Comparison of ENCODE assay signal across 8 cellular contexts in genomic region chr17:80477647-80478478, GRCh38. TPM values are rescaled to one million over a fixed set of nuclear protein-coding genes. Genes with fewer than 3 reads are reported as not detected.
DNase-seq lines count a peak whose midpoint lies in the region; ATAC-seq, FAIRE-seq and TF ChIP-seq lines count a peak whose summit lies in the region.

No MANE protein-coding gene starts in this region.

- no peaks in the 10 kb centered on the region for H3K9me2 ChIP-seq in SK-N-SH

- H3K9me3 Mint-ChIP-seq in naive B cell: peaks cover 0 to 2% (median 0%) of the 10 kb centered on the region in 7 donors

- H3K9me3 ChIP-seq in SK-N-SH (no peaks in the 10 kb centered on the region), H1 (ENCODE audit: insufficient read depth in 2 of 2, low read depth in 1 of 2, low read length in 1 of 2) (no peaks in the 10 kb centered on the region)

- H3K56ac ChIP-seq in H1 (replicated peaks; ENCODE audit: insufficient read length, low read depth, low read length): no peak overlapping the region

- CTCF ChIA-PET in SK-N-SH (lab: Yijun Ruan, JAX) (interaction anchor here (0.6 to 7.6 kb wide), 33 partner anchors 8 to 618 kb away, joined by 3 to 71 read pairs (median 4); no protein-coding TSS in a partner anchor), H1 (lab: Charles Lee; ENCODE audit: partially characterized antibody) (interaction anchor here (0.8 to 1.9 kb wide), 7 partner anchors 13 to 50 kb away, joined by 3 to 4 read pairs (median 4); no protein-coding TSS in a partner anchor)

- H2AFZ ChIP-seq in SK-N-SH (ENCODE audit: low read depth) (0 out of 2 replicates have a peak overlapping the region, but pooled peaks have one; percentile 41), H1 (ENCODE audit: low read length) (no peak overlapping the region)

- H3F3A ChIP-seq in SK-N-SH (replicated peaks; ENCODE audit: insufficient read depth): no peaks in the 10 kb centered on the region

- TF ChIP-seq RAD21 in SK-N-SH (IDR thresholded peaks at IDR 0.05; ENCODE audit: low read length): peak; percentile 77
- TF ChIP-seq RAD21 in H1 (IDR thresholded peaks at IDR 0.05 in 1 of 2, conservative IDR thresholded peaks at IDR 0.05 in 1 of 2; ENCODE audit: low read depth in 2 of 2, low read length in 2 of 2): peak; percentile 53 to 74

- H4K91ac ChIP-seq in H1 (replicated peaks; ENCODE audit: insufficient read length, low read length): peak overlapping the region; percentile 27

- DNase-seq in NCI-H2196 (lab: John Stamatoyannopoulos, UW; ENCODE audit: unreplicated experiment) (peak; percentile 47), NCI-H2196 treated with DMSO at 0.1 percent for 48 hours (lab: John Stamatoyannopoulos, UW; ENCODE audit: unreplicated experiment) (no peak), SK-N-SH (peak; percentile 95), H1 (ENCODE audit: low read depth in 1 of 2, low spot score in 2 of 2) (peak in 1 of 2 experiments; percentile 82), naive B cell (no peak), pons (ENCODE audit: low spot score) (no peak)

- H3K79me2 ChIP-seq in SK-N-SH (ENCODE audit: insufficient read depth) (no peaks in the 10 kb centered on the region), H1 (ENCODE audit: control insufficient read depth in 1 of 2, insufficient read depth in 2 of 2, low read length in 2 of 2) (no peaks in the 10 kb centered on the region)

- peaks cover 0 to 14% of the 10 kb centered on the region in 2 experiments; a peak in 1 of 4 replicates for H3K4me1 ChIP-seq in SK-N-SH (ENCODE audit: control insufficient read depth in 1 of 2, insufficient read depth in 2 of 2, low read depth in 1 of 2, low read length in 1 of 2)
- H3K4me1 ChIP-seq in H1 (replicated peaks in 1 of 4; ENCODE audit: control insufficient read depth in 3 of 4, insufficient read depth in 4 of 4, low read length in 3 of 4): peaks cover 0 to 34% (median 11%) of the 10 kb centered on the region in 4 experiments; a peak in 5 of 7 replicates

- H3K27me3 ChIP-seq in SK-N-SH (ENCODE audit: insufficient read depth) (peaks cover 95% of the 10 kb centered on the region), H1 (replicated peaks in 1 of 4; ENCODE audit: control insufficient read depth in 3 of 4, extremely low read depth in 1 of 4, insufficient read depth in 3 of 4, low read length in 3 of 4) (peaks cover 79 to 98% (median 96%) of the 10 kb centered on the region in 4 experiments)

- H3K4me3 ChIP-seq in SK-N-SH (ENCODE audit: low read depth in 2 of 2, low read length in 1 of 2) (peak overlapping the region; percentile 29 to 58), H1 (ENCODE audit: extremely low read depth in 1 of 4, insufficient read depth in 2 of 4, low read depth in 3 of 4, low read length in 4 of 4) (peak overlapping the region in 3 of 4 experiments; percentile 28 to 60 (median 34); a peak in 6 of 8 replicates)

- H3K27ac ChIP-seq in SK-N-SH (ENCODE audit: low read depth in 2 of 2, low read length in 1 of 2): no peak overlapping the region
- no peak overlapping the region for H3K27ac ChIP-seq in H1 (ENCODE audit: low read depth, low read length)

- no peak overlapping the region for H2BK15ac ChIP-seq in H1 (ENCODE audit: low read length)

- H3K9ac ChIP-seq in SK-N-SH (no peak overlapping the region), H1 (replicated peaks in 1 of 4; ENCODE audit: extremely low read depth in 1 of 4, low read depth in 3 of 4, low read length in 3 of 4) (no peak overlapping the region)

- no peaks in the 10 kb centered on the region for H3K36me3 Mint-ChIP-seq in naive B cell

- H4K5ac ChIP-seq in H1 (ENCODE audit: insufficient read length, low read depth, low read length): no peak overlapping the region

- no peaks in the 10 kb centered on the region for H3K79me1 ChIP-seq in H1 (ENCODE audit: low read depth, low read length)

- H3K36me3 ChIP-seq in SK-N-SH (replicated peaks in 1 of 2; ENCODE audit: control insufficient read depth in 1 of 2, insufficient read depth in 2 of 2, low read length in 1 of 2): no peaks in the 10 kb centered on the region
- H3K36me3 ChIP-seq in H1 (ENCODE audit: control insufficient read depth in 2 of 4, insufficient read depth in 4 of 4, low read length in 3 of 4): peaks cover 0 to 7% (median 0%) of the 10 kb centered on the region in 4 experiments; a peak in 1 of 8 replicates

- TF ChIP-seq EP300 in SK-N-SH (IDR thresholded peaks at IDR 0.05; ENCODE audit: borderline replicate concordance in 1 of 2, low read depth in 1 of 2, low read length in 1 of 2): no peak
- no peak for TF ChIP-seq EP300 in H1 (IDR thresholded peaks at IDR 0.05; ENCODE audit: borderline replicate concordance in 1 of 2, low read depth in 2 of 2, low read length in 2 of 2)

- H3K27ac Mint-ChIP-seq in naive B cell: no peak overlapping the region

- no peak overlapping the region for H2BK20ac ChIP-seq in H1 (ENCODE audit: low read length)

- POLR2A ChIA-PET in SK-N-SH (lab: Yijun Ruan, JAX): interaction anchor here (1.1 kb wide), 1 partner anchor 23 kb away, joined by 4 read pairs; no protein-coding TSS in a partner anchor
- POLR2A ChIA-PET in H1 (lab: Charles Lee; ENCODE audit: partially characterized antibody): no interaction called here

- peaks cover 14% of the 10 kb centered on the region for H4K20me1 ChIP-seq in SK-N-SH (ENCODE audit: insufficient read depth)
- H4K20me1 ChIP-seq in H1 (replicated peaks in 1 of 2; ENCODE audit: control insufficient read depth in 1 of 2, insufficient read depth in 2 of 2, low read length in 2 of 2): peaks cover 3 to 19% of the 10 kb centered on the region in 2 experiments

- H4K8ac ChIP-seq in H1 (ENCODE audit: extremely low read depth, insufficient read depth, low read length): peak overlapping the region; percentile 79

- H3K4ac ChIP-seq in H1 (replicated peaks; ENCODE audit: insufficient read length, low read depth, low read length): no peak overlapping the region

- TF ChIP-seq CTCF in SK-N-SH (IDR thresholded peaks at IDR 0.05) (peak; percentile 60), H1 (IDR thresholded peaks at IDR 0.05; ENCODE audit: control extremely low read depth in 1 of 3, insufficient read depth in 1 of 3, low read depth in 1 of 3, low read length in 3 of 3) (peak; percentile 46 to 71 (median 55))

- no peak for FAIRE-seq in H1 (lab: Jason Lieb, UNC)

- peaks cover 15% of the 10 kb centered on the region for H3K23me2 ChIP-seq in H1 (ENCODE audit: low read depth, low read length)

- H3K4me1 Mint-ChIP-seq in naive B cell: peaks cover 15 to 28% (median 20%) of the 10 kb centered on the region in 3 donors

- H3K14ac ChIP-seq in H1 (ENCODE audit: insufficient read length): no peak overlapping the region

- H2AK5ac ChIP-seq in H1 (ENCODE audit: low read depth, low read length): no peak overlapping the region

- 2% methylated on average over 42 of the region's 103 CpGs for WGBS in SK-N-SH (ENCODE audit: low lambda C conversion rate)
- 11% methylated on average over 71 of the region's 103 CpGs; no CpG with 5 or more reads in 1 of the 2 experiments for WGBS in H1 (ENCODE audit: extremely low coverage in 1 of 2, insufficient coverage in 1 of 2, insufficient read length in 1 of 2, insufficient replicate concordance in 2 of 2, low coverage in 1 of 2, low lambda C conversion rate in 2 of 2, missing lambda C conversion rate in 1 of 2), 2 experiments

- TF ChIP-seq POLR2A in H1 (IDR thresholded peaks at IDR 0.05; ENCODE audit: control extremely low read depth in 1 of 2, low read depth in 2 of 2, low read length in 2 of 2): no peak

- ATAC-seq in naive B cell (ENCODE audit: low read depth in 2 of 2) (peak; percentile 31 to 40), HG02973 (IDR thresholded peaks at IDR 0.05; ENCODE audit: unreplicated experiment) (no peak), GM21515 (IDR thresholded peaks at IDR 0.05; ENCODE audit: unreplicated experiment) (no peak)

- H3K4me2 ChIP-seq in SK-N-SH: peak overlapping the region; percentile 91
- peak overlapping the region; percentile 80 to 91 for H3K4me2 ChIP-seq in H1 (ENCODE audit: insufficient read depth in 1 of 2, low read depth in 2 of 2, low read length in 2 of 2)

- H3K27me3 Mint-ChIP-seq in naive B cell: peaks cover 44 to 72% (median 68%) of the 10 kb centered on the region in 3 donors

- H2BK5ac ChIP-seq in H1 (ENCODE audit: low read depth, low read length): no peak overlapping the region

- H2BK12ac ChIP-seq in H1 (ENCODE audit: low read depth, low read length): no peak overlapping the region

- no peak overlapping the region for H3K23ac ChIP-seq in H1 (ENCODE audit: insufficient read length)

- H2BK120ac ChIP-seq in H1 (replicated peaks; ENCODE audit: low read depth, low read length): no peak overlapping the region

- H3K4me3 Mint-ChIP-seq in naive B cell: peak overlapping the region in 1 of 8 donors; percentile 79

- no peak overlapping the region for H3K18ac ChIP-seq in H1 (ENCODE audit: extremely low read depth, low read length)

TF ChIP-seq in SK-N-SH, 30 proteins besides CTCF, POLR2A, EP300 and RAD21:
- peak; percentile 76 for TF ChIP-seq SMC3 (IDR thresholded peaks at IDR 0.05; ENCODE audit: low read depth, low read length)
- TF ChIP-seq GATA2 (CRISPR knock-in tag; IDR thresholded peaks at IDR 0.05): no peak

TF ChIP-seq in H1, 55 proteins besides CTCF, POLR2A, EP300 and RAD21 (continues in another document):
- TF ChIP-seq RBBP5 (IDR thresholded peaks at IDR 0.05; ENCODE audit: borderline replicate concordance, low read depth, low read length) (0 out of 2 replicates have a peak, but pooled peaks have one; percentile 22), RFX5 (IDR thresholded peaks at IDR 0.05; ENCODE audit: borderline replicate concordance, low read depth, low read length) (no peak), SIRT6 (IDR thresholded peaks at IDR 0.05; ENCODE audit: low read length) (no peak), KDM4A (IDR thresholded peaks at IDR 0.05; ENCODE audit: low read depth, low read length, severe bottlenecking) (peak; percentile 55), TBP (IDR thresholded peaks at IDR 0.05; ENCODE audit: low read depth, low read length) (no peak), SUZ12 (IDR thresholded peaks at IDR 0.05; ENCODE audit: low read length) (peak; percentile 4; the same call in 1 of the 2 replicates), BRCA1 (IDR thresholded peaks at IDR 0.05; ENCODE audit: low read depth, low read length) (no peak), BACH1 (IDR thresholded peaks at IDR 0.05; ENCODE audit: low read length) (0 out of 2 replicates have a peak, but pooled peaks have one; percentile 16)

RNA-seq across cellular contexts. Expression of gene NPTX1, which starts 1.5 kb away (rescaled TPM):
- 0.05 and 0.16 TPM in 2 replicates for polyA plus RNA-seq in SK-N-SH (2012; rRNA removed)
- polyA plus RNA-seq in SK-N-SH (2012; cell fraction: cytosol; rRNA removed): 0.01 and 0.03 TPM in 2 replicates
- 0.05 and 0.38 TPM in 2 replicates for polyA plus RNA-seq in SK-N-SH (2012; cell fraction: nucleus; rRNA removed)
- 12.0 and 14.8 TPM in 2 replicates for total RNA-seq in H1 (2021; fragmentation: NEBNext Ultra II Directional; extraction: Animal tissue kit (Norgen Biotek cat#: 25700))
- polyA plus RNA-seq in H1 (2011; rRNA removed): 17.9 and 35.0 TPM in 2 replicates
- polyA plus RNA-seq in H1 (2011; cell fraction: cytosol; rRNA removed): 23.1 TPM
- polyA plus RNA-seq in H1 (2011; cell fraction: nucleus; rRNA removed): 54.8 TPM
- 10.6 to 21.0 TPM (median 15.1 TPM) in 4 replicates for polyA plus RNA-seq in H1 (2012, experiment 1 of 2)
- polyA plus RNA-seq in H1 (2012, experiment 2 of 2): 7.3 TPM
- polyA plus RNA-seq in H1 (2013, experiment 1 of 2): 3.9 TPM
- 3.1 TPM for polyA plus RNA-seq in H1 (2013, experiment 2 of 2)
- 12.1 and 20.6 TPM in 2 replicates for polyA minus RNA-seq in H1 (2011; rRNA and poly(A)+ RNA removed)
- polyA minus RNA-seq in H1 (2011; cell fraction: cytosol; rRNA and poly(A)+ RNA removed): 21.1 TPM
- polyA minus RNA-seq in H1 (2011; cell fraction: nucleus; rRNA and poly(A)+ RNA removed): 22.5 TPM
- not detected for polyA plus RNA-seq in naive B cell (ENCODE audit: low read depth in 6 of 6)

Comparison
In these comparisons a context has a peak if more than half of its experiments do, and no peak if none do; other contexts are left out.
1. DNase-seq: peak in NCI-H2196 (single experiment) and SK-N-SH (single experiment); none in NCI-H2196 treated with DMSO at 0.1 percent for 48 hours (single experiment), naive B cell (single experiment) and pons (single experiment).
2. ATAC-seq: peak in naive B cell (2 of 2); none in HG02973 (single experiment) and GM21515 (single experiment).